Comparison of ENCODE assay signal across 30 cellular contexts in genomic region chr13:100110269-100110668, GRCh38.
"Had no signal": no experiment of that assay in that cellular context is flagged by ENCODE, and none has a peak within 500 bp of the region (broad histone marks: within the 10 kb centered on the region; RNA-seq: fewer than 3 reads in every experiment).

No MANE protein-coding gene starts in this region.

- H3K4me3 Mint-ChIP-seq: naive thymus-derived CD4-positive, alpha-beta T cell; natural killer cell; nephron; neural progenitor cell; stimulated activated memory B cell treated with anti-CD40 and anti-IgM and Interleukin-4, amounts not matched to agents 10 μg/mL and 1 μg/mL and 100 μg/mL, for 72 hours; stimulated activated naive CD8-positive, alpha-beta T cell treated with anti-CD3 and anti-CD28 coated beads, Interleukin-15, Interleukin-2, amounts not matched to agents 100 ng/mL and 50 ng/mL, for 24 hours had no signal

- H3K9me3 Mint-ChIP-seq: naive thymus-derived CD4-positive, alpha-beta T cell; natural killer cell; nephron; neural progenitor cell; stimulated activated memory B cell treated with anti-CD40 and anti-IgM and Interleukin-4, amounts not matched to agents 10 μg/mL and 1 μg/mL and 100 μg/mL, for 72 hours; stimulated activated naive CD8-positive, alpha-beta T cell treated with anti-CD3 and anti-CD28 coated beads, Interleukin-15, Interleukin-2, amounts not matched to agents 100 ng/mL and 50 ng/mL, for 24 hours had no signal

- DNase-seq: naive thymus-derived CD4-positive, alpha-beta T cell; natural killer cell; occipital lobe; ovary; posterior cingulate gyrus; psoas muscle; spleen; stimulated activated CD4-positive, alpha-beta T cell treated with anti-CD3 and anti-CD28 coated beads, Interleukin-12 subunit alpha, Interleukin-12 subunit beta, amount 100 ng/mL, for 4 hours; stimulated activated CD4-positive, alpha-beta T cell treated with anti-CD3 and anti-CD28 coated beads, Interleukin-1b, Interleukin-23, amount 100 ng/mL, for 48 hours; stimulated activated CD4-positive, alpha-beta T cell treated with anti-CD3 and anti-CD28 coated beads, Interleukin-4, amount 100 ng/mL, for 1 hour; stimulated activated CD4-positive, alpha-beta T cell treated with anti-CD3 and anti-CD28 coated beads, Interleukin-4, amount 100 ng/mL, for 4 hours; stimulated activated CD8-positive, alpha-beta memory T cell treated with anti-CD3 and anti-CD28 coated beads, Interleukin-4, amount 100 ng/mL, for 48 hours; stimulated activated naive CD4-positive, alpha-beta T cell; stomach; thyroid gland; trophoblast cell; upper lobe of left lung; uterus had no signal

- ATAC-seq: naive thymus-derived CD4-positive, alpha-beta T cell; natural killer cell; psoas muscle; right cardiac atrium; sciatic nerve; stimulated activated memory B cell treated with anti-CD40 and anti-IgM and Interleukin-4, amounts not matched to agents 10 μg/mL and 1 μg/mL and 100 μg/mL, for 72 hours had no signal

- H3K4me3 ChIP-seq: neural progenitor cell, ovary, psoas muscle, skin epidermis, smooth muscle cell, spleen, stomach, thoracic aorta, thyroid gland, tibial nerve, upper lobe of left lung, uterus had no signal

- H3K36me3 ChIP-seq: neural progenitor cell, ovary, thyroid gland, uterus had no signal

- H3K79me2 ChIP-seq: parathyroid adenoma had no signal

- H3K36me3 Mint-ChIP-seq: natural killer cell had no signal

- H3K27me3 Mint-ChIP-seq: naive thymus-derived CD4-positive, alpha-beta T cell; progenitor cell of endocrine pancreas; stimulated activated memory B cell treated with anti-CD40 and anti-IgM and Interleukin-4, amounts not matched to agents 10 μg/mL and 1 μg/mL and 100 μg/mL, for 72 hours; stimulated activated naive CD8-positive, alpha-beta T cell treated with anti-CD3 and anti-CD28 coated beads, Interleukin-15, Interleukin-2, amounts not matched to agents 100 ng/mL and 50 ng/mL, for 24 hours had no signal

- H3K4me1 ChIP-seq: neural progenitor cell, parathyroid adenoma, psoas muscle, tibial nerve, upper lobe of left lung, uterus had no signal

- H2AFZ ChIP-seq: neural progenitor cell, parathyroid adenoma had no signal

- H3K27ac Mint-ChIP-seq: naive thymus-derived CD4-positive, alpha-beta T cell; natural killer cell; nephron; neural progenitor cell; progenitor cell of endocrine pancreas; stimulated activated memory B cell treated with anti-CD40 and anti-IgM and Interleukin-4, amounts not matched to agents 10 μg/mL and 1 μg/mL and 100 μg/mL, for 72 hours; stimulated activated naive CD8-positive, alpha-beta T cell treated with anti-CD3 and anti-CD28 coated beads, Interleukin-15, Interleukin-2, amounts not matched to agents 100 ng/mL and 50 ng/mL, for 24 hours had no signal

- H3K9ac ChIP-seq: neural progenitor cell, parathyroid adenoma had no signal

- H3K4me2 ChIP-seq: neural progenitor cell, smooth muscle cell had no signal

- H3K9me3 ChIP-seq: ovary, psoas muscle, spleen, stomach, thoracic aorta, thyroid gland, tibial nerve, upper lobe of left lung, uterus had no signal

- H3K27me3 ChIP-seq: neural progenitor cell, ovary, spleen, stomach, thyroid gland, tibial nerve, upper lobe of left lung, uterus had no signal

- H3K4me1 Mint-ChIP-seq: nephron, neural progenitor cell had no signal

- H3K27ac ChIP-seq: ovary, parathyroid adenoma, psoas muscle, skin epidermis, spleen, thoracic aorta, thyroid gland, tibial nerve, upper lobe of left lung, uterus had no signal
